ENCODE assay signal across 8 cellular contexts in the genomic region with DNA sequence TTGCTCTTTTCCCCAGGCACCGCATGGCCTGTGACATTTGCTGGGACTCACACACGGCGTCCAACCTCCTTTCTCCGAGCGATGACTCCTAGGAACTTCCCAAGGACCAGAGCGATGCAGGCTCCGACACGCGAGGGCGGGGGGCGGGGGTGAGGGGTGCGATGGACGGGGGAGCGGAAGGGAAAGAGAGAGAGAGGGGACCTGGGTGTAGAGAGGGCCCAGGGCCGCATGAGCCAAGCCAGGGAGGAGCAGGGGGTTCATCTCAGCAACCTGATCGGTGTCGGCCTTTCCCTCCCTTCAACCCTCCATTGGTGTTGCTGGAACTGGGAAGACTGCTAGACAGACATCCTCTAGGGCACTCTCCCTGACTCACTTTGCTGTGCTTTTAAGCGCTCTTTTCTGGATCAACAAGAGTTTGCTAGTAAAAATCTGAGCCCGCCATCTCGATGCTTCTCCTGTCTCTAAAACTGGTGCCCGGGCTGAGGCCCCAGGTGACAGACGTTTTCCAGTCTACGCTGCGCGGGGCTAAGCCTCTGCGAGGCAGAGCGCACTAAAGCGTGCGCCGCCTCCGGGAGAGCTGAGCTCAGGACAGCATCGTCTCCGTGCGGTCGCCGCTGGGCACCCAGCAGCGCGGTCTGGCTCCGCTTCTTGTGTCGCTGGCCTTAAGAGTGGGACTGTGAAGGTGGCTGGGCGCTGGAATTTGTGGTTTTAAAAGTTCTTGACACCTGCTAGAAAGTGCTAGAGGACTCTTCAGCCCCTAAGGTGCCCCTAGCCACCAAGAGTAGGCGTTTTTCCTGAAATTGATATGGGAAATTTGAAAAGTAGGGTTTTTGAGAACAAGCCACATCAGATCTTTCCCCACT. TPM values are rescaled to one million over a fixed set of nuclear protein-coding genes. Genes with fewer than 3 reads are reported as not detected.
A peak's percentile ranks its signal among the peaks of the same experiment; 100 is the strongest.
DNase-seq lines count a peak whose midpoint lies in the region; ATAC-seq, FAIRE-seq and TF ChIP-seq lines count a peak whose summit lies in the region.

No MANE protein-coding gene starts in this region.

- H3K27ac Mint-ChIP-seq in T-cell = no peak overlapping the region

- H3K4me1 Mint-ChIP-seq in T-cell = peaks cover 30 to 39% (median 30%) of the 10 kb centered on the region in 3 donors

- H3K79me2 ChIP-seq in Karpas-422 (ENCODE audit: low read length) = no peaks in the 10 kb centered on the region

- no peak overlapping the region for H3K27ac ChIP-seq in esophagus muscularis mucosa (replicated peaks in 1 of 4)
- no peak overlapping the region for H3K27ac ChIP-seq in pancreas
- no peak overlapping the region for H3K27ac ChIP-seq in Karpas-422 (ENCODE audit: low read length)

- no peak for TF ChIP-seq POLR2A in esophagus muscularis mucosa (IDR thresholded peaks at IDR 0.05; ENCODE audit: low read depth)

- WGBS in esophagus muscularis mucosa = 21% methylated on average over 28 of the region's 42 CpGs
- WGBS in pancreas, 2 donors = 9 to 10% methylated on average over 39 to 42 of the region's 42 CpGs

- no peaks in the 10 kb centered on the region for H3K9me3 Mint-ChIP-seq in T-cell

- H3K4me1 ChIP-seq in esophagus muscularis mucosa (peaks cover 14 to 52% (median 39%) of the 10 kb centered on the region in 4 donors), pancreas (peaks cover 0 to 3% (median 0%) of the 10 kb centered on the region in 3 donors), Karpas-422 (ENCODE audit: low read length) (peaks cover 7% of the 10 kb centered on the region)

- peak overlapping the region in 1 of 3 donors; percentile 56 for H3K4me3 Mint-ChIP-seq in T-cell

- H3K36me3 ChIP-seq in esophagus muscularis mucosa (no peaks in the 10 kb centered on the region), pancreas (no peaks in the 10 kb centered on the region), Karpas-422 (ENCODE audit: insufficient read depth, low read length) (no peaks in the 10 kb centered on the region)

- H3K27me3 ChIP-seq in esophagus muscularis mucosa (peaks cover 0 to 31% (median 3%) of the 10 kb centered on the region in 4 donors), pancreas (peaks cover 0 to 7% (median 0%) of the 10 kb centered on the region in 4 donors), Karpas-422 (ENCODE audit: low read length) (no peaks in the 10 kb centered on the region)

- no peak overlapping the region for H3K9ac ChIP-seq in Karpas-422 (ENCODE audit: low read length)

- H3K9me3 ChIP-seq in esophagus muscularis mucosa (no peaks in the 10 kb centered on the region), pancreas (no peaks in the 10 kb centered on the region), Karpas-422 (ENCODE audit: low read length) (no peaks in the 10 kb centered on the region)

- TF ChIP-seq CTCF in esophagus muscularis mucosa (IDR thresholded peaks at IDR 0.05) = no peak
- TF ChIP-seq CTCF in pancreas (IDR thresholded peaks at IDR 0.05) = no peak

- ATAC-seq in T-cell (replicated peaks in 1 of 4) (peak in 3 of 4 experiments; percentile 44 to 48 (median 46)), pancreas (peak in 3 of 4 donors; percentile 50 to 64 (median 63))

- peaks cover 79 to 90% of the 10 kb centered on the region in 2 donors for H3K27me3 Mint-ChIP-seq in T-cell

- intact Hi-C loops in esophagus muscularis mucosa (cut with DNase I) = loop anchor here (5.0 kb wide), 1 partner anchor 313 kb away; no protein-coding TSS in a partner anchor
- intact Hi-C loops in pancreas (cut with DNase I) = no loop called here

- H3K4me3 ChIP-seq in esophagus muscularis mucosa (peak overlapping the region; percentile 34 to 48 (median 39)), pancreas (peak overlapping the region in 1 of 4 donors; percentile 12), Karpas-422 (ENCODE audit: low read length) (no peak overlapping the region)

- H2AFZ ChIP-seq in Karpas-422 (ENCODE audit: low read length) = no peak overlapping the region

- no peaks in the 10 kb centered on the region for H3K9me2 ChIP-seq in Karpas-422 (replicated peaks; ENCODE audit: insufficient read depth, low read length)

- no peak for FAIRE-seq in pancreas (lab: Jason Lieb, UNC)

- peak; percentile 49 for DNase-seq in GM03348 (ENCODE audit: low spot score)
- peak in 3 of 34 experiments; percentile 2 to 8 (median 3) for DNase-seq in T-cell
- no peak for DNase-seq in esophagus muscularis mucosa (ENCODE audit: extremely low spot score)
- peak in 2 of 6 donors; percentile 62 to 70 for DNase-seq in pancreas
- DNase-seq in NCI-H2081 (lab: John Stamatoyannopoulos, UW) = no peak
- DNase-seq in NCI-H2171 treated with DMSO at 0.1 percent for 48 hours (lab: John Stamatoyannopoulos, UW) = no peak
- no peak for DNase-seq in Karpas-422
- no peak for DNase-seq in NCI-H774 (lab: John Stamatoyannopoulos, UW)

- POLR2A ChIA-PET in T-cell (lab: Charles Lee) = interaction anchor here in 1 of 2 donors (0.6 kb wide), 1 partner anchor 20 kb away, joined by 3 read pairs; no protein-coding TSS in a partner anchor

- H4K20me1 ChIP-seq in Karpas-422 (ENCODE audit: insufficient read depth, low read depth, low read length) = no peaks in the 10 kb centered on the region

- no peak overlapping the region for H3K4me2 ChIP-seq in Karpas-422 (ENCODE audit: low read depth, low read length, poor library complexity, severe bottlenecking)

- no peak for TF ChIP-seq EP300 in esophagus muscularis mucosa (IDR thresholded peaks at IDR 0.05)

- CTCF ChIA-PET in T-cell (lab: Charles Lee) = no interaction called here

- H3K36me3 Mint-ChIP-seq in T-cell = no peaks in the 10 kb centered on the region

RNA-seq across cellular contexts. Expression of a gene that starts 1.0 kb away (rescaled TPM):
- under 1 TPM in 1 of 5 donors, not detected in 4; 0.12 TPM for total RNA-seq in T-cell
- 1 to 10 TPM in 3 of 4 donors, under 1 TPM in 1; 0.83 to 2.9 (median 1.6) TPM for total RNA-seq in esophagus muscularis mucosa
- total RNA-seq in pancreas = under 1 TPM in 3 of 6 donors, not detected in 3; 0.09 to 0.13 (median 0.12) TPM
- polyA plus RNA-seq in pancreas = under 1 TPM; 0.11 to 0.23 TPM
- not detected in 2 replicates for total RNA-seq in Karpas-422 (2014; rRNA removed; shearing (Covaris generic); ENCODE audit: low replicate concordance)

RNA-seq across cellular contexts. Expression of a gene that starts 21.6 kb away (rescaled TPM):
- 10 to 100 TPM; 22.8 to 30.1 (median 28.0) TPM for total RNA-seq in T-cell
- total RNA-seq in esophagus muscularis mucosa = 10 to 100 TPM; 13.7 to 26.3 (median 19.9) TPM
- total RNA-seq in pancreas = 10 to 100 TPM in 4 of 6 donors, 1 to 10 TPM in 2; 6.5 to 12.4 (median 11.0) TPM
- polyA plus RNA-seq in pancreas = 1 to 10 TPM; 3.5 to 5.2 TPM
- 32.2 and 73.5 TPM in 2 replicates for total RNA-seq in Karpas-422 (2014; rRNA removed; shearing (Covaris generic); ENCODE audit: low replicate concordance)
